24 cellular contexts compared by ENCODE assay signal in the genomic region with DNA sequence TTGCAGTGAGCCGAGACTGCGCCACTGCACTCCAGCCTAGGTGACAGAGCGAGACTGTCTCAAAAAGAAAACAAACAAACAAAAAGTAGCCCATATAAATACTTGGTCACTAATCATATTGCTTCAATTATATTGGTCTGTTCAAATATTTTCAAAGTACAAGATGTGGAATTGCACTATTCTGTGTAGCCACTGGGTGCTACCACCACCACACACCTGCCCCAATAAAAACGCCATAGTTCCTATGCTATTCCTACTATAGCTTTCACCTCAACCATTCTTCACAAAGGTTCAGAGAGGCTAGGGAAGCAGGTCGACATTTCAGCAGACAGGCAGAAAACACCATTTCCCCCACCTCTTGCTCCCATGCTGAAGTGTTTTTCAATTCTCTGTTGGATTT. TPM values are rescaled to one million over a fixed set of nuclear protein-coding genes. Genes with fewer than 3 reads are reported as not detected.
DNase-seq lines count a peak whose midpoint lies in the region; ATAC-seq, FAIRE-seq and TF ChIP-seq lines count a peak whose summit lies in the region.
"Had no signal": no experiment of that assay in that cellular context is flagged by ENCODE, and none has a peak within 500 bp of the region (broad histone marks: within the 10 kb centered on the region; RNA-seq: fewer than 3 reads in every experiment).

No MANE protein-coding gene starts in this region.

- H3K4me1 ChIP-seq in GM12878 (ENCODE audit: control insufficient read depth, insufficient read depth, low read length), result no peaks in the 10 kb centered on the region
- H3K4me1 ChIP-seq in sigmoid colon, result no peaks in the 10 kb centered on the region
- H3K4me1 ChIP-seq: heart left ventricle had no signal

- SMC1A ChIA-PET in GM12878 (lab: Charles Lee; ENCODE audit: uncharacterized antibody, unreplicated experiment), result interaction anchor here (0.6 to 4.5 kb wide), 2 partner anchors 13 to 175 kb away, joined by 3 to 18 read pairs; no protein-coding TSS in a partner anchor

- H3K4me3 ChIP-seq in GM12878, result no peak overlapping the region
- no peak overlapping the region for H3K4me3 ChIP-seq in retinal pigment epithelial cell (ENCODE audit: low read length)
- H3K4me3 ChIP-seq in sigmoid colon, result no peak overlapping the region
- H3K4me3 ChIP-seq: coronary artery, heart left ventricle had no signal

- TF ChIP-seq POLR2A in GM12878 (IDR thresholded peaks at IDR 0.05; ENCODE audit: low read depth, low read length) (no peak), sigmoid colon (IDR thresholded peaks at IDR 0.05) (no peak)

- H3K9me3 ChIP-seq in GM12878 (replicated peaks; ENCODE audit: control insufficient read depth, insufficient read depth, low read length) (no peaks in the 10 kb centered on the region), sigmoid colon (no peaks in the 10 kb centered on the region)
- H3K9me3 ChIP-seq: heart left ventricle had no signal

- peak; percentile 36 for TF ChIP-seq RAD21 in GM12878 (IDR thresholded peaks at IDR 0.05; ENCODE audit: insufficient read depth, low read depth, low read length)

- H3K4me2 ChIP-seq in GM12878 (ENCODE audit: control insufficient read depth, insufficient read depth), result no peak overlapping the region

- H4K20me1 ChIP-seq in GM12878 (ENCODE audit: control insufficient read depth, insufficient read depth), result no peaks in the 10 kb centered on the region

- H3K27ac ChIP-seq in GM12878 (ENCODE audit: control insufficient read depth, insufficient read depth), result no peak overlapping the region
- H3K27ac ChIP-seq in sigmoid colon, result no peak overlapping the region
- H3K27ac ChIP-seq: coronary artery, heart left ventricle had no signal

- CTCF ChIA-PET in GM12878 (lab: Yijun Ruan, JAX), result interaction anchor here (0.6 to 2.3 kb wide), 6 partner anchors 10 to 227 kb away, joined by 3 to 10 read pairs (median 4); no protein-coding TSS in a partner anchor

- RAD21 ChIA-PET in GM12878 (lab: Charles Lee; ENCODE audit: unreplicated experiment), result no interaction called here

- H3K36me3 ChIP-seq in GM12878 (ENCODE audit: control insufficient read depth in 2 of 2, insufficient read depth in 2 of 2, low read length in 1 of 2), result peaks cover 4 to 10% of the 10 kb centered on the region in 2 experiments
- H3K36me3 ChIP-seq in sigmoid colon, result peaks cover 0 to 64% (median 7%) of the 10 kb centered on the region in 4 donors

- TF ChIP-seq CTCF in GM12872 (IDR thresholded peaks at IDR 0.05; ENCODE audit: insufficient read depth, low read depth, low read length) (peak; percentile 37; the same call in 2 of the 3 replicates), GM12878 (IDR thresholded peaks at IDR 0.05 in 2 of 3, conservative IDR thresholded peaks at IDR 0.05 in 1 of 3; ENCODE audit: control insufficient read depth in 2 of 3, extremely low read depth in 1 of 3, insufficient read depth in 1 of 3, low read depth in 3 of 3, low read length in 3 of 3) (peak; percentile 15 to 33 (median 19); a peak in 4 of 6 replicates), retinal pigment epithelial cell (conservative IDR thresholded peaks at IDR 0.05; ENCODE audit: low read depth, low read length) (peak; percentile 12), sigmoid colon (IDR thresholded peaks at IDR 0.05) (no peak)

- 86% methylated on average over 5 of the region's 5 CpGs for WGBS in GM12878 (ENCODE audit: insufficient coverage, insufficient replicate concordance, low lambda C conversion rate, missing lambda C conversion rate)
- 95% methylated on average over 5 of the region's 5 CpGs for WGBS in sigmoid colon, 2 donors

- FAIRE-seq in GM12878 (lab: Jason Lieb, UNC), result no peak
- FAIRE-seq: bronchial epithelial cell, kidney had no signal

- ATAC-seq in GM12878 (peak; percentile 53), HG03095 (IDR thresholded peaks at IDR 0.05; ENCODE audit: unreplicated experiment) (no peak)
- ATAC-seq: heart left ventricle, T-helper 17 cell had no signal

- POLR2A ChIA-PET in GM12878 (lab: Charles Lee), result interaction anchor here (1.0 kb wide), 1 partner anchor 10 kb away, joined by 5 read pairs; no protein-coding TSS in a partner anchor

- no peaks in the 10 kb centered on the region for H3K79me2 ChIP-seq in GM12878 (ENCODE audit: control insufficient read depth, insufficient read depth, low read length)

- in situ Hi-C loops in GM12878 (cut with MboI), result no loop called here

- TF ChIP-seq EP300 in GM12878 (IDR thresholded peaks at IDR 0.05; ENCODE audit: borderline replicate concordance in 1 of 2, control insufficient read depth in 1 of 2, low read depth in 2 of 2, low read length in 2 of 2) (no peak), sigmoid colon (IDR thresholded peaks at IDR 0.05) (no peak)

- no peak overlapping the region for H3K9ac ChIP-seq in GM12878 (ENCODE audit: control insufficient read depth, insufficient read depth, low read length)

- BruUV-seq in GM12878 (replicated peaks; lab: Mats Ljungman, UMichigan), result no TSS peak

- no peaks in the 10 kb centered on the region for H3K27me3 ChIP-seq in GM12878 (replicated peaks in 1 of 2; ENCODE audit: control insufficient read depth in 2 of 2, insufficient read depth in 2 of 2, low read length in 1 of 2)
- H3K27me3 ChIP-seq in sigmoid colon, result no peaks in the 10 kb centered on the region
- H3K27me3 ChIP-seq: heart left ventricle had no signal

- DNase-seq in HT-29 (ENCODE audit: low spot score), result peak; percentile 22
- no peak for DNase-seq in GM12878 (ENCODE audit: low read depth, low spot score)
- DNase-seq in retinal pigment epithelial cell (ENCODE audit: low read depth), result no peak
- DNase-seq in GOT3 (lab: John Stamatoyannopoulos, UW), result no peak
- no peak for DNase-seq in sigmoid colon
- DNase-seq: activated CD4-positive, alpha-beta memory T cell treated with anti-CD3 and anti-CD28 coated beads, Interleukin-2, amount 10 ng/mL, durations not matched to agents 7 days and 5 days; activated CD4-positive, alpha-beta T cell treated with anti-CD3 and anti-CD28 coated beads for 1 hour; activated CD8-positive, alpha-beta memory T cell treated with anti-CD3 and anti-CD28 coated beads, Interleukin-2, amount 50 U/mL, for 48 hours; activated naive CD4-positive, alpha-beta T cell treated with anti-CD3 and anti-CD28 coated beads, Interleukin-2, amount 10 ng/mL, durations not matched to agents 7 days and 5 days; amniotic stem cell; C1 segment of cervical spinal cord; effector memory CD4-positive, alpha-beta T cell; heart left ventricle; kidney; naive B cell; NCI-H2029 treated with DMSO at 0.1 percent for 48 hours; NCI-H345; nucleus accumbens; T-helper 17 cell; trophoblast cell had no signal

- intact Hi-C loops in GM12878 (cut with micrococcal nuclease; ENCODE audit: unreplicated experiment), result no loop called here
- intact Hi-C loops in sigmoid colon (cut with DNase I), result no loop called here

- no peak overlapping the region for H2AFZ ChIP-seq in GM12878 (ENCODE audit: control insufficient read depth, low read depth, low read length)

TF ChIP-seq in GM12878, 131 proteins besides CTCF, POLR2A, EP300 and RAD21 (continues in another document):
- TF ChIP-seq FOXK2 (IDR thresholded peaks at IDR 0.05) (no peak), ASH2L (IDR thresholded peaks at IDR 0.05; ENCODE audit: borderline replicate concordance, low read depth) (no peak), ZBED1 (IDR thresholded peaks at IDR 0.05; ENCODE audit: borderline replicate concordance) (no peak), HDAC2 (IDR thresholded peaks at IDR 0.05) (no peak), RELA (IDR thresholded peaks at IDR 0.05; ENCODE audit: borderline replicate concordance, partially characterized antibody) (no peak)
- TF ChIP-seq, protein P1, sequence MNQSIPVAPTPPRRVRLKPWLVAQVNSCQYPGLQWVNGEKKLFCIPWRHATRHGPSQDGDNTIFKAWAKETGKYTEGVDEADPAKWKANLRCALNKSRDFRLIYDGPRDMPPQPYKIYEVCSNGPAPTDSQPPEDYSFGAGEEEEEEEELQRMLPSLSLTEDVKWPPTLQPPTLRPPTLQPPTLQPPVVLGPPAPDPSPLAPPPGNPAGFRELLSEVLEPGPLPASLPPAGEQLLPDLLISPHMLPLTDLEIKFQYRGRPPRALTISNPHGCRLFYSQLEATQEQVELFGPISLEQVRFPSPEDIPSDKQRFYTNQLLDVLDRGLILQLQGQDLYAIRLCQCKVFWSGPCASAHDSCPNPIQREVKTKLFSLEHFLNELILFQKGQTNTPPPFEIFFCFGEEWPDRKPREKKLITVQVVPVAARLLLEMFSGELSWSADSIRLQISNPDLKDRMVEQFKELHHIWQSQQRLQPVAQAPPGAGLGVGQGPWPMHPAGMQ (IDR thresholded peaks at IDR 0.05; ENCODE audit: borderline replicate concordance), result no peak

RNA-seq across cellular contexts. Expression of a gene that starts 16.7 kb away (rescaled TPM):
- total RNA-seq in HT-29 (2014; rRNA removed; shearing (Covaris generic)), result 28.8 and 29.5 TPM in 2 replicates
- 41.4 and 46.7 TPM in 2 replicates for total RNA-seq in GM12878 (2013; cell fraction: nucleolus; rRNA removed)
- total RNA-seq in GM12878 (2014; rRNA removed) (53.0 and 59.6 TPM in 2 replicates), GM12878 (2014; rRNA removed; fragmentation: Illumina TruSeq; extraction: Trizol) (44.7 and 47.8 TPM in 2 replicates), GM12878 (2021) (39.4 and 46.5 TPM in 2 replicates), sigmoid colon (10 to 100 TPM in 2 of 4 donors, 1 to 10 TPM in 2; 7.6 to 11.4 (median 10.2) TPM)
- polyA plus RNA-seq in GM12878 (2011; ENCODE audit: low read depth), result 11.2 TPM
- polyA plus RNA-seq in GM12878 (2011; rRNA removed) (77.6 and 82.2 TPM in 2 replicates), GM12878 (2014; fragmentation: Illumina TruSeq; extraction: Trizol) (46.1 and 54.2 TPM in 2 replicates), GM12878 (2014; fragmentation: Nextera tagmentation; extraction: Ambion mirVana) (10 to 100 TPM; 20.2 to 24.9 TPM), GM12878 (2014; rRNA removed) (29.6 and 37.6 TPM in 2 replicates), GM12878 (2016; fragmentation: Nextera tagmentation; extraction: Ambion mirVana) (10 to 100 TPM; 52.4 to 54.2 TPM), sigmoid colon (10 to 100 TPM in 1 of 3 donors, 1 to 10 TPM in 2; 1.8 to 15.4 (median 3.0) TPM)
- 40.5 and 46.2 TPM in 2 replicates for polyA plus RNA-seq in GM12878 (2011; cell fraction: cytosol; rRNA removed)
- 22.8 and 23.7 TPM in 2 replicates for polyA plus RNA-seq in GM12878 (2011; cell fraction: nucleus; rRNA removed)
- 15.8 and 19.8 TPM in 2 replicates for polyA plus RNA-seq in GM12878 (2012)
- 88.5 and 119 TPM in 2 replicates for polyA minus RNA-seq in GM12878 (2011; rRNA and poly(A)+ RNA removed)
- polyA minus RNA-seq in GM12878 (2011; cell fraction: cytosol; rRNA and poly(A)+ RNA removed), result 30.4 and 31.0 TPM in 2 replicates
- polyA minus RNA-seq in GM12878 (2011; cell fraction: nucleus; rRNA and poly(A)+ RNA removed), result 17.9 and 19.5 TPM in 2 replicates

Comparison
In these comparisons a context has a peak if more than half of its experiments do, and no peak if none do; other contexts are left out.
1. CTCF ChIP-seq: peak in GM12872 (single experiment), GM12878 (3 of 3) and retinal pigment epithelial cell (single experiment); none in sigmoid colon (0 of 4).